6 cellular contexts compared by ENCODE assay signal in the genomic region with DNA sequence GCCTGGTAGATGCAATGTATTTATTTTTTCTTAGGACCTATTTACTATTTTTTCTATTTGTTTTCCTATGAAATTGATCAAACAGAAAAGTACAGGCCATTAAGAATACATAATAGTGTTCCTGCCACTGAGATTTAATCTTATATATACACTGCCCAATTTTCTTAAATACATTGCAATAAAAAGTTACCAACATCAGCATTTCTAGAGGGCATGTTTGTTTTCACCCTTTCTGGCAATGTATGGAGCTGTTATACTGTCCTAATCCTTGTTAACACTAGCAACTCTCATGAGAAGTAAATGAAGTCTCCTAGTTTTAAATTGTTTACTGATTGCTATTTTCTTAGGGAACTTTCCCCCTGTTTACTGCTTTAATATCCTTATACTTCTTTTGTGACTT.
"Had no signal": no experiment of that assay in that cellular context is flagged by ENCODE, and none has a peak within 500 bp of the region (broad histone marks: within the 10 kb centered on the region; RNA-seq: fewer than 3 reads in every experiment).

No MANE protein-coding gene starts in this region.

- DNase-seq: IMR-90, KBM-7, KG1 had no signal

- H3K4me3 ChIP-seq: K562 had no signal

- H3K27ac ChIP-seq: HL-60 had no signal

- ATAC-seq: HepG2, K562 had no signal
